Comparison of ENCODE assay signal across 8 cellular contexts in genomic region chr18:31289446-31289845, GRCh38. TPM values are rescaled to one million over a fixed set of nuclear protein-coding genes. Genes with fewer than 3 reads are reported as not detected.
"Had no signal": no experiment of that assay in that cellular context is flagged by ENCODE, and none has a peak within 500 bp of the region (broad histone marks: within the 10 kb centered on the region; RNA-seq: fewer than 3 reads in every experiment).

No MANE protein-coding gene starts in this region.

RNA-seq across cellular contexts. Expression of gene DSG1, which starts 28.5 kb away (rescaled TPM):
- total RNA-seq: OCI-LY7, PC-3, PC-9, RPMI7951, SJCRH30, SJSA1, SK-MEL-5 had no signal
- polyA plus RNA-seq: SK-N-SH had no signal
